16 cellular contexts compared by ENCODE assay signal in the genomic region with DNA sequence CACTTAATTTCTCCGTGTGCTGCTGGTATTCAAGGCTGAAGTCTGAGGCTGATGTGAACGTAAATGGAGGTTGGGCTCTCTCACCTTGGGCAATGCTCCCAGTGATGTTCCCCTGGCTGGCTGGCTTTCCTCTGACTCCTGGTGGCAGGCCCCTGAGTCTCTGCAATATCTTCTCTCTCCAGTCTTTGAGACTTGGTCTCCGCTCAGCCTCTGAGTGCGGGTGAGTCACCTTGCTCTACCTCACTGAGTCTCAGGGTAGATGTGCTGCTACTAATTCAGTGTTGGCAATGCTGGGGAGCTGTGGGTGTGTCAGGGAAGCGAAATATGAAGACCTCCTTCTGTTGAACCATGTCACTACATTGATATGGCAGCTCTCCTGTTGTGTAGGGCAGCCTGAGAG.
"Had no signal": no experiment of that assay in that cellular context is flagged by ENCODE, and none has a peak within 500 bp of the region (broad histone marks: within the 10 kb centered on the region; RNA-seq: fewer than 3 reads in every experiment).

No MANE protein-coding gene starts in this region.

- H3K27me3 ChIP-seq: suprapubic skin, upper lobe of right lung had no signal

- H3K4me1 ChIP-seq: upper lobe of right lung had no signal

- H3K4me3 ChIP-seq: suprapubic skin, upper lobe of right lung had no signal

- ATAC-seq: activated T-helper 17 cell treated with anti-CD3 and anti-CD28 coated beads, Interleukin-2, amount 50 U/mL, for 72 hours; left lobe of liver; stimulated activated naive CD8-positive, alpha-beta T cell treated with anti-CD3 and anti-CD28 coated beads, Interleukin-15, Interleukin-2, amounts not matched to agents 100 U/mL and 50 U/mL, for 24 hours; upper lobe of right lung had no signal

- H3K9me3 ChIP-seq: suprapubic skin, upper lobe of right lung had no signal

- H3K36me3 ChIP-seq: suprapubic skin, upper lobe of right lung had no signal

- DNase-seq: activated CD4-positive, alpha-beta T cell treated with anti-CD3 and anti-CD28 coated beads, Interleukin-2, amount 10 ng/mL, durations not matched to agents 24 days and 14 days; activated CD8-positive, alpha-beta memory T cell treated with anti-CD3 and anti-CD28 coated beads for 24 hours; activated naive CD4-positive, alpha-beta T cell treated with anti-CD3 and anti-CD28 coated beads, Interleukin-2, amount 10 ng/mL, durations not matched to agents 7 days and 5 days; amygdala; dermis blood vessel endothelial cell; glutamatergic neuron; immature natural killer cell; mesenchymal stem cell; stimulated activated CD4-positive, alpha-beta T cell treated with anti-CD3 and anti-CD28 coated beads, Interleukin-4, amount 100 ng/mL, for 1 hour; stimulated activated CD8-positive, alpha-beta memory T cell treated with anti-CD3 and anti-CD28 coated beads, Interleukin-4, amount 100 ng/mL, for 48 hours; stimulated activated naive CD8-positive, alpha-beta T cell treated with anti-CD3 and anti-CD28 coated beads, Interleukin-15, Interleukin-2, amounts not matched to agents 100 U/mL and 50 U/mL, for 24 hours; T-helper 1 cell; upper lobe of right lung had no signal

- H3K27ac ChIP-seq: suprapubic skin, upper lobe of right lung had no signal
